ENCODE assay signal across 10 cellular contexts in the genomic region with DNA sequence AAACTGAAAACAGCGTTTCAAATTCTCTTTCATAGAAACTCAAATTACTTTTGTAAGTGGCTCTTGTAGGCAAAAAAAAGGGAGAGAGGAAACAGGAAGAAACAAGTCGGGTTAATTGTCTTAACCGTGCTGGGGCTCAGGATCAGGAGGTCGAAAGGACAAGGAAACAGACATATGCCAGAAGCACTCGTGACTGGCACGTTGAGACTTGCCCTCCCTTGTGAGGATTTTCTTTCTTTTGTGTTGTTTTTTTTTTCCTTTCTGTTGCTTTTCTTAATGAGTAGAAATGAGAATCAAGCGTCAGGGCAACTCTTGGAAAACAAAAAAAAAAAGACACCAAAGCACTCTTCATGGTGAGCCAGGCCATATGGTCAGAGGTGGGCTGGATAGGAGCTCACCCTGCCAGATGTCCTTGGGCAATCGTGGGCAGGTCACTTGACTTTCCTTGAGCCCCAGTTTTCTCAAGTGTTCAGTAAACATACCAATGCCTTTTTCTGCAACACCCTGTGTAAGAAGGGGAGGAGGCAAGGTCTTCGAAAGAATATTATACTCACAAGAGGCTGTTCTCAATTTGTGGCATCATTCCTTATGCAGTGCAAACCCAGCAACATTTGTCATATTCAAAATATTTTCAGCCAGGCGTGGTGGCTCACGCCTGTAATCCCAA. TPM values are rescaled to one million over a fixed set of nuclear protein-coding genes. Genes with fewer than 3 reads are reported as not detected.
A peak's percentile ranks its signal among the peaks of the same experiment; 100 is the strongest.
DNase-seq lines count a peak whose midpoint lies in the region; ATAC-seq, FAIRE-seq and TF ChIP-seq lines count a peak whose summit lies in the region.
"Had no signal": no experiment of that assay in that cellular context is flagged by ENCODE, and none has a peak within 500 bp of the region (broad histone marks: within the 10 kb centered on the region; RNA-seq: fewer than 3 reads in every experiment).

No MANE protein-coding gene starts in this region.

- CTCF ChIA-PET in mammary epithelial cell (lab: Charles Lee; ENCODE audit: low non-redundant PET): no interaction called here

- no peaks in the 10 kb centered on the region for H3K4me1 Mint-ChIP-seq in activated T-helper 17 cell treated with anti-CD3 and anti-CD28 coated beads, Interleukin-2, amount 50 U/mL, for 72 hours
- H3K4me1 Mint-ChIP-seq: memory B cell had no signal

- no peak overlapping the region for H3K4me3 Mint-ChIP-seq in activated T-helper 17 cell treated with anti-CD3 and anti-CD28 coated beads, Interleukin-2, amount 50 U/mL, for 72 hours
- H3K4me3 Mint-ChIP-seq: memory B cell had no signal

- no peaks in the 10 kb centered on the region for H3K27me3 ChIP-seq in mammary epithelial cell (ENCODE audit: insufficient read depth, low read length)
- no peaks in the 10 kb centered on the region for H3K27me3 ChIP-seq in right lobe of liver
- no peaks in the 10 kb centered on the region for H3K27me3 ChIP-seq in upper lobe of right lung

- peak overlapping the region; percentile 83 for H3K4me2 ChIP-seq in mammary epithelial cell (ENCODE audit: insufficient read depth, low read depth, low read length)

- H3K27ac ChIP-seq in mammary epithelial cell (ENCODE audit: insufficient read depth, low read depth, low read length) (no peak overlapping the region), right lobe of liver (peak overlapping the region; percentile 12 to 28 (median 20)), upper lobe of right lung (peak overlapping the region; percentile 72)

- peaks cover 8% of the 10 kb centered on the region for H3K27me3 Mint-ChIP-seq in activated T-helper 17 cell treated with anti-CD3 and anti-CD28 coated beads, Interleukin-2, amount 50 U/mL, for 72 hours

- TF ChIP-seq CTCF in mammary epithelial cell (conservative IDR thresholded peaks at IDR 0.05 in 1 of 2, IDR thresholded peaks at IDR 0.05 in 1 of 2; ENCODE audit: extremely low read depth in 1 of 2, insufficient read depth in 1 of 2, low read depth in 1 of 2, low read length in 2 of 2) (no peak), right lobe of liver (IDR thresholded peaks at IDR 0.05) (no peak), upper lobe of right lung (IDR thresholded peaks at IDR 0.05) (no peak)

- peak; percentile 54 for DNase-seq in NCI-H2107 treated with DMSO at 0.1 percent for 48 hours (lab: John Stamatoyannopoulos, UW; ENCODE audit: unreplicated experiment)
- no peak for DNase-seq in NCI-H2107 (lab: John Stamatoyannopoulos, UW)
- peak; percentile 71 for DNase-seq in mammary epithelial cell
- no peak for DNase-seq in right lobe of liver
- peak; percentile 81 for DNase-seq in upper lobe of right lung
- DNase-seq in frontal cortex (ENCODE audit: low spot score in 2 of 2): no peak
- DNase-seq: NCI-H526 treated with DMSO at 0.1 percent for 48 hours had no signal

- H3K9ac ChIP-seq in mammary epithelial cell (ENCODE audit: insufficient read depth, low read length): peak overlapping the region; percentile 12

- peak overlapping the region; percentile 40 for H2AFZ ChIP-seq in mammary epithelial cell (ENCODE audit: low read depth, low read length)

- H3K9me3 ChIP-seq in mammary epithelial cell (replicated peaks; ENCODE audit: insufficient read depth, low read length) (no peaks in the 10 kb centered on the region), right lobe of liver (no peaks in the 10 kb centered on the region), upper lobe of right lung (no peaks in the 10 kb centered on the region)

- H3K4me3 ChIP-seq in mammary epithelial cell (replicated peaks in 1 of 3; ENCODE audit: insufficient read depth in 1 of 3, low read depth in 2 of 3, low read length in 3 of 3) (peak overlapping the region in 2 of 3 experiments; percentile 21 to 26), right lobe of liver (no peak overlapping the region), upper lobe of right lung (peak overlapping the region; percentile 19)

- no peaks in the 10 kb centered on the region for H3K36me3 Mint-ChIP-seq in activated T-helper 17 cell treated with anti-CD3 and anti-CD28 coated beads, Interleukin-2, amount 50 U/mL, for 72 hours (ENCODE audit: low read depth)
- H3K36me3 Mint-ChIP-seq: memory B cell had no signal

- no TSS peak for BruUV-seq in mammary epithelial cell (replicated peaks; lab: Mats Ljungman, UMichigan)

- no peaks in the 10 kb centered on the region for H3K79me2 ChIP-seq in mammary epithelial cell (ENCODE audit: insufficient read depth, low read length)

- dilution Hi-C loops in mammary epithelial cell (cut with HindIII; ENCODE audit: low sequenced_read_pairs): no loop called here

- no peak for TF ChIP-seq POLR2A in right lobe of liver (IDR thresholded peaks at IDR 0.05)

- no peak overlapping the region for H3K27ac Mint-ChIP-seq in activated T-helper 17 cell treated with anti-CD3 and anti-CD28 coated beads, Interleukin-2, amount 50 U/mL, for 72 hours
- H3K27ac Mint-ChIP-seq: memory B cell had no signal

- no peaks in the 10 kb centered on the region for H3K9me3 Mint-ChIP-seq in activated T-helper 17 cell treated with anti-CD3 and anti-CD28 coated beads, Interleukin-2, amount 50 U/mL, for 72 hours
- H3K9me3 Mint-ChIP-seq: memory B cell had no signal

- in situ Hi-C loops in mammary epithelial cell (cut with MboI; ENCODE audit: low sequenced_read_pairs in 2 of 2): no loop called here

- 8% methylated on average over 9 of the region's 11 CpGs for WGBS in mammary epithelial cell (ENCODE audit: low coverage, missing lambda C conversion rate)
- WGBS in right lobe of liver (ENCODE audit: insufficient coverage, low coverage, low lambda C conversion rate, missing lambda C conversion rate): 40% methylated on average over 11 of the region's 11 CpGs

- intact Hi-C loops in mammary epithelial cell (cut with micrococcal nuclease): loop anchor here (2.0 kb wide), 1 partner anchor 25 kb away; no protein-coding TSS in a partner anchor
- intact Hi-C loops in right lobe of liver (cut with DNase I): no loop called here
- intact Hi-C loops in upper lobe of right lung (cut with DNase I): no loop called here

- H4K20me1 ChIP-seq in mammary epithelial cell (ENCODE audit: insufficient read depth, low read length): no peaks in the 10 kb centered on the region

- H3K4me1 ChIP-seq in mammary epithelial cell (ENCODE audit: insufficient read depth, low read length) (peaks cover 29% of the 10 kb centered on the region), right lobe of liver (no peaks in the 10 kb centered on the region), upper lobe of right lung (peaks cover 25% of the 10 kb centered on the region)

- ATAC-seq in right lobe of liver: peak; percentile 50 to 63 (median 56)
- peak; percentile 88 for ATAC-seq in upper lobe of right lung
- ATAC-seq in HG02623 (IDR thresholded peaks at IDR 0.05; ENCODE audit: unreplicated experiment): no peak
- ATAC-seq in activated T-helper 17 cell treated with anti-CD3 and anti-CD28 coated beads, Interleukin-2, amount 50 U/mL, for 72 hours (replicated peaks): no peak

- no peak for FAIRE-seq in frontal cortex (lab: Jason Lieb, UNC)

- H3K36me3 ChIP-seq in mammary epithelial cell (ENCODE audit: insufficient read depth, low read length): no peaks in the 10 kb centered on the region
- peaks cover 0 to 6% (median 3%) of the 10 kb centered on the region in 4 donors for H3K36me3 ChIP-seq in right lobe of liver
- no peaks in the 10 kb centered on the region for H3K36me3 ChIP-seq in upper lobe of right lung

RNA-seq across cellular contexts. Expression of a gene that starts 23.0 kb away (rescaled TPM):
- 10 to 100 TPM; 35.0 to 51.7 TPM for total RNA-seq in mammary epithelial cell
- polyA plus RNA-seq in mammary epithelial cell: 10.8 TPM
- 22.3 TPM for polyA minus RNA-seq in mammary epithelial cell
- 10 to 100 TPM in 3 of 6 experiments, 1 to 10 TPM in 3; 5.4 to 18.0 (median 8.8) TPM for total RNA-seq in right lobe of liver
- 28.0 TPM for total RNA-seq in upper lobe of right lung
- 12.6 TPM for total RNA-seq in frontal cortex
- total RNA-seq in activated T-helper 17 cell treated with anti-CD3 and anti-CD28 coated beads, Interleukin-2, amount 50 U/mL, for 72 hours: 10 to 100 TPM; 19.9 to 27.7 TPM

Comparison
In these comparisons a context has a peak if more than half of its experiments do, and no peak if none do; other contexts are left out.
1. DNase-seq: peak in NCI-H2107 treated with DMSO at 0.1 percent for 48 hours (single experiment), mammary epithelial cell (single experiment) and upper lobe of right lung (single experiment); none in NCI-H2107 (single experiment), right lobe of liver (0 of 3) and frontal cortex (0 of 2).
2. H3K4me3 ChIP-seq: peak in mammary epithelial cell (2 of 3) and upper lobe of right lung (single experiment); none in right lobe of liver (0 of 3).
3. ATAC-seq: peak in right lobe of liver (4 of 4) and upper lobe of right lung (single experiment); none in HG02623 (single experiment) and activated T-helper 17 cell treated with anti-CD3 and anti-CD28 coated beads, Interleukin-2, amount 50 U/mL, for 72 hours (single experiment).